ENCODE assay signal across 8 cellular contexts in genomic region chr19:56507446-56508281, GRCh38. TPM values are rescaled to one million over a fixed set of nuclear protein-coding genes. Genes with fewer than 3 reads are reported as not detected.
DNase-seq lines count a peak whose midpoint lies in the region; ATAC-seq, FAIRE-seq and TF ChIP-seq lines count a peak whose summit lies in the region.

TSS of gene ZNF471 (plus strand) at chr19:56507855. CDS start at chr19:56511572, 3,717 bp downstream.

- H3K27me3 Mint-ChIP-seq in activated naive CD8-positive, alpha-beta T cell treated with anti-CD3 and anti-CD28 coated beads for 36 hours, result no peaks in the 10 kb centered on the region

- H3K4me1 ChIP-seq in pancreas, result no peaks in the 10 kb centered on the region
- peaks cover 3 to 9% of the 10 kb centered on the region in 2 donors for H3K4me1 ChIP-seq in thoracic aorta (ENCODE audit: control insufficient read depth in 1 of 2, low read depth in 2 of 2)
- no peaks in the 10 kb centered on the region for H3K4me1 ChIP-seq in Karpas-422 (ENCODE audit: low read length)

- 1% methylated on average over 74 of the region's 74 CpGs for WGBS in pancreas, 2 donors

- peak; percentile 100 for ATAC-seq in Right ventricle myocardium superior (ENCODE audit: poor library complexity)
- ATAC-seq in pancreas, result peak; percentile 99 to 100 (median 99)
- peak; percentile 98 for ATAC-seq in thoracic aorta (ENCODE audit: insufficient number of reproducible peaks, low FRiP score, low read depth)

- no peaks in the 10 kb centered on the region for H3K9me2 ChIP-seq in Karpas-422 (replicated peaks; ENCODE audit: insufficient read depth, low read length)

- no peak for TF ChIP-seq CTCF in HL-60 (IDR thresholded peaks at IDR 0.05; ENCODE audit: insufficient read depth, low read length)
- no peak for TF ChIP-seq CTCF in pancreas (IDR thresholded peaks at IDR 0.05)
- TF ChIP-seq CTCF in thoracic aorta (IDR thresholded peaks at IDR 0.05), result no peak

- H3K9me3 ChIP-seq in pancreas (no peaks in the 10 kb centered on the region), thoracic aorta (peaks cover 5% of the 10 kb centered on the region), Karpas-422 (ENCODE audit: low read length) (peaks cover 19% of the 10 kb centered on the region)

- no peaks in the 10 kb centered on the region for H3K36me3 ChIP-seq in pancreas
- peaks cover 7% of the 10 kb centered on the region for H3K36me3 ChIP-seq in thoracic aorta
- H3K36me3 ChIP-seq in Karpas-422 (ENCODE audit: insufficient read depth, low read length), result no peaks in the 10 kb centered on the region

- intact Hi-C loops in Right ventricle myocardium superior (cut with DNase I), result no loop called here
- intact Hi-C loops in pancreas (cut with DNase I), result no loop called here

- FAIRE-seq in pancreas (lab: Jason Lieb, UNC), result peak; percentile 75

- H3K27me3 ChIP-seq in HL-60 (ENCODE audit: insufficient read depth, poor library complexity, severe bottlenecking), result no peaks in the 10 kb centered on the region
- H3K27me3 ChIP-seq in pancreas, result no peaks in the 10 kb centered on the region
- no peaks in the 10 kb centered on the region for H3K27me3 ChIP-seq in thoracic aorta (replicated peaks; ENCODE audit: insufficient read depth)
- no peaks in the 10 kb centered on the region for H3K27me3 ChIP-seq in Karpas-422 (ENCODE audit: low read length)

- H3K4me3 ChIP-seq in HL-60 (replicated peaks; ENCODE audit: insufficient read depth, low read length) (peak within 1 kb of the TSS; percentile 66), pancreas (peak within 1 kb of the TSS; percentile 31 to 72 (median 48)), thoracic aorta (peak within 1 kb of the TSS; percentile 87), Karpas-422 (ENCODE audit: low read length) (no peak within 1 kb of the TSS)

- H3K27ac ChIP-seq in HL-60 (replicated peaks), result peak within 1 kb of the TSS; percentile 94
- H3K27ac ChIP-seq in pancreas, result peak within 1 kb of the TSS; percentile 84 to 96 (median 94)
- H3K27ac ChIP-seq in thoracic aorta, result peak within 1 kb of the TSS; percentile 90 to 97
- H3K27ac ChIP-seq in Karpas-422 (ENCODE audit: low read length), result no peak within 1 kb of the TSS

- H3K4me1 Mint-ChIP-seq in activated naive CD8-positive, alpha-beta T cell treated with anti-CD3 and anti-CD28 coated beads for 36 hours, result peaks cover 5% of the 10 kb centered on the region

- H3K4me3 Mint-ChIP-seq in activated naive CD8-positive, alpha-beta T cell treated with anti-CD3 and anti-CD28 coated beads for 36 hours, result no peak within 1 kb of the TSS

- no peaks in the 10 kb centered on the region for H4K20me1 ChIP-seq in Karpas-422 (ENCODE audit: insufficient read depth, low read depth, low read length)

- no peaks in the 10 kb centered on the region for H3K79me2 ChIP-seq in Karpas-422 (ENCODE audit: low read length)

- H3K27ac Mint-ChIP-seq in activated naive CD8-positive, alpha-beta T cell treated with anti-CD3 and anti-CD28 coated beads for 36 hours, result peak within 1 kb of the TSS; percentile 44

- peaks cover 13% of the 10 kb centered on the region for H3K36me3 Mint-ChIP-seq in activated naive CD8-positive, alpha-beta T cell treated with anti-CD3 and anti-CD28 coated beads for 36 hours

- H3K9me3 Mint-ChIP-seq in activated naive CD8-positive, alpha-beta T cell treated with anti-CD3 and anti-CD28 coated beads for 36 hours, result peaks cover 16% of the 10 kb centered on the region

- no peak within 1 kb of the TSS for H2AFZ ChIP-seq in Karpas-422 (ENCODE audit: low read length)

- no peak within 1 kb of the TSS for H3K4me2 ChIP-seq in Karpas-422 (ENCODE audit: low read depth, low read length, poor library complexity, severe bottlenecking)

- peak; percentile 99 for DNase-seq in AG08396 (ENCODE audit: low spot score)
- DNase-seq in HL-60 (ENCODE audit: low read depth in 1 of 2, low spot score in 1 of 2), result peak; percentile 95 to 98
- DNase-seq in SKM-1 treated with dmso at 0.1 percent for 144 hours (lab: John Stamatoyannopoulos, UW; ENCODE audit: unreplicated experiment), result peak; percentile 74
- peak; percentile 96 for DNase-seq in activated naive CD8-positive, alpha-beta T cell treated with anti-CD3 and anti-CD28 coated beads for 36 hours
- DNase-seq in Right ventricle myocardium superior, result peak; percentile 99
- peak; percentile 95 to 99 (median 97) for DNase-seq in pancreas
- DNase-seq in thoracic aorta (ENCODE audit: low spot score), result peak; percentile 96
- DNase-seq in Karpas-422, result no peak

- no peak within 1 kb of the TSS for H3K9ac ChIP-seq in Karpas-422 (ENCODE audit: low read length)

RNA-seq across cellular contexts. Expression of gene ZNF471, which starts in this region (rescaled TPM):
- total RNA-seq in activated naive CD8-positive, alpha-beta T cell treated with anti-CD3 and anti-CD28 coated beads for 36 hours, result 1 to 10 TPM; 1.2 to 1.5 TPM
- total RNA-seq in Right ventricle myocardium superior (6.2 TPM), pancreas (1 to 10 TPM in 5 of 6 donors, under 1 TPM in 1; 0.73 to 5.4 (median 2.4) TPM), thoracic aorta (1 to 10 TPM; 3.9 to 6.2 TPM)
- 1 to 10 TPM; 1.9 to 3.5 TPM for polyA plus RNA-seq in pancreas
- not detected in 2 replicates for total RNA-seq in Karpas-422 (2014; rRNA removed; shearing (Covaris generic); ENCODE audit: low replicate concordance)
